ENCODE assay signal across 22 cellular contexts in the genomic region with DNA sequence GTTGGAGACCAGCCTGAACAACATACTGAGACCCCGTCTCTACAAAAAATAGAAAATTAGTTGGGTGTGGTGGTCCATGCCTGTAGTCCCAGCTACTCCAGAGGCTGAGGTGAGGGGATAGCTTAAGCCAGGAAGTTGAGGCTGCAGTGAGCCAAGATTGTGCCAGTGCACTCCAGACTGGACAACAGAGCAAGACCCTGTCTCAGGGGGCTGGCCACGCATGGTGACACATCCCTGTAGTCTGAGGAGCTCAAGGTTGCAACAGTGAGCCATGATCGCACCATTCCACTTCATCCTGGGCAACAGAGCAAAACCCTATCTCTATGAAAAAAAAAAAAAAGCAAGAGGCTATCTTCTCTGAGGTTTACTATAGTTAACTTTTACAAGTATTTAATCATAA. TPM values are rescaled to one million over a fixed set of nuclear protein-coding genes. Genes with fewer than 3 reads are reported as not detected.
DNase-seq lines count a peak whose midpoint lies in the region; ATAC-seq, FAIRE-seq and TF ChIP-seq lines count a peak whose summit lies in the region.
"Had no signal": no experiment of that assay in that cellular context is flagged by ENCODE, and none has a peak within 500 bp of the region (broad histone marks: within the 10 kb centered on the region; RNA-seq: fewer than 3 reads in every experiment).

No MANE protein-coding gene starts in this region.

- TF ChIP-seq POLR2A in HepG2 (IDR thresholded peaks at IDR 0.05; ENCODE audit: insufficient read depth in 1 of 2, low read depth in 2 of 2, low read length in 2 of 2) (no peak), right lobe of liver (IDR thresholded peaks at IDR 0.05) (no peak)

- H3K9ac ChIP-seq in HepG2 (ENCODE audit: insufficient read depth, low read depth, low read length), result no peak overlapping the region
- H3K9ac ChIP-seq: BLaER1 had no signal

- H3K27ac ChIP-seq in HepG2 (ENCODE audit: extremely low read length, insufficient read depth, low read length), result no peak overlapping the region
- no peak overlapping the region for H3K27ac ChIP-seq in right lobe of liver
- H3K27ac ChIP-seq: 22Rv1, BLaER1, C4-2B had no signal

- no peak for FAIRE-seq in HepG2 (lab: Jason Lieb, UNC)
- FAIRE-seq: A204.1, G401.6, GM19239 had no signal

- in situ Hi-C loops in HepG2 (cut with HindIII; ENCODE audit: extremely low pct_ligation_motif_present, low pct_unique_long_range_greater_than_20kb), result no loop called here

- H3K9me3 ChIP-seq in HepG2 (ENCODE audit: low read length) (no peaks in the 10 kb centered on the region), right lobe of liver (no peaks in the 10 kb centered on the region)
- H3K9me3 ChIP-seq: BLaER1, Caco-2 had no signal

- TF ChIP-seq CTCF in HepG2 (CRISPR knock-in tag; IDR thresholded peaks at IDR 0.05) (no peak), right lobe of liver (IDR thresholded peaks at IDR 0.05) (no peak), chondrocyte (IDR thresholded peaks at IDR 0.05) (no peak), nephron (IDR thresholded peaks at IDR 0.05; ENCODE audit: unreplicated experiment in 3 of 3) (no peak)

- ATAC-seq in HepG2 (no peak), right lobe of liver (no peak), HG03354 (IDR thresholded peaks at IDR 0.05; ENCODE audit: poor library complexity, severe bottlenecking, unreplicated experiment) (no peak)
- ATAC-seq: CD8-positive, alpha-beta T cell; GM23338; HCT116 had no signal

- 0 out of 2 replicates have a peak, but pooled peaks cover 4% of the 10 kb centered on the region for H3K4me1 ChIP-seq in HepG2 (ENCODE audit: insufficient read depth, low read length)
- H3K4me1 ChIP-seq in right lobe of liver, result no peaks in the 10 kb centered on the region
- H3K4me1 ChIP-seq: BLaER1 had no signal

- DNase-seq in HepG2 (ENCODE audit: low spot score) (no peak), right lobe of liver (no peak), chondrocyte (ENCODE audit: low spot score) (peak; percentile 49)
- no peak for DNase-seq in effector CD8-positive, alpha-beta T cell (lab: John Stamatoyannopoulos, UW)
- DNase-seq: Caco-2; CD4-positive, CD25-positive, alpha-beta regulatory T cell; CD8-positive, alpha-beta T cell; DMS153; DND-41; H9 had no signal

- no peaks in the 10 kb centered on the region for H3K36me3 ChIP-seq in HepG2 (replicated peaks in 1 of 2; ENCODE audit: control insufficient read depth in 1 of 2, insufficient read depth in 2 of 2, low read length in 2 of 2)
- no peaks in the 10 kb centered on the region for H3K36me3 ChIP-seq in right lobe of liver
- H3K36me3 ChIP-seq: BLaER1 had no signal

- H3K36me3 Mint-ChIP-seq in chondrocyte (ENCODE audit: low read depth) (no peaks in the 10 kb centered on the region), nephron (ENCODE audit: low read depth) (no peaks in the 10 kb centered on the region)
- H3K36me3 Mint-ChIP-seq: CD4-positive, CD25-positive, alpha-beta regulatory T cell; CD8-positive, alpha-beta T cell had no signal

- H3K4me1 Mint-ChIP-seq in chondrocyte (ENCODE audit: low read depth) (peaks cover 14% of the 10 kb centered on the region), nephron (peaks cover 27% of the 10 kb centered on the region)
- H3K4me1 Mint-ChIP-seq: CD4-positive, CD25-positive, alpha-beta regulatory T cell; GM23338; H9 had no signal

- no TSS peak for BruUV-seq in HepG2 (replicated peaks; lab: Mats Ljungman, UMichigan)

- TF ChIP-seq EP300 in HepG2 (IDR thresholded peaks at IDR 0.05; ENCODE audit: low read depth in 2 of 2, low read length in 2 of 2) (no peak), HepG2 (CRISPR knock-in tag; IDR thresholded peaks at IDR 0.05; ENCODE audit: borderline replicate concordance) (no peak)

- no peaks in the 10 kb centered on the region for H3K79me2 ChIP-seq in HepG2 (ENCODE audit: insufficient read depth, low read length)

- H4K20me1 ChIP-seq in HepG2 (ENCODE audit: insufficient read depth, low read length), result no peaks in the 10 kb centered on the region
- H4K20me1 ChIP-seq: BLaER1 had no signal

- no peak overlapping the region for H3K4me2 ChIP-seq in HepG2 (ENCODE audit: low read depth, low read length)
- H3K4me2 ChIP-seq: BLaER1, GM23338 had no signal

- H3K9me3 Mint-ChIP-seq in chondrocyte (ENCODE audit: low read depth) (no peaks in the 10 kb centered on the region), nephron (peaks cover 3% of the 10 kb centered on the region)
- H3K9me3 Mint-ChIP-seq: CD8-positive, alpha-beta T cell; GM23338; H9 had no signal

- no peaks in the 10 kb centered on the region for H3K27me3 ChIP-seq in HepG2 (ENCODE audit: control insufficient read depth in 1 of 2, insufficient read depth in 2 of 2, low read length in 2 of 2)
- no peaks in the 10 kb centered on the region for H3K27me3 ChIP-seq in right lobe of liver
- H3K27me3 ChIP-seq: BLaER1 had no signal

- intact Hi-C loops in HepG2 (cut with micrococcal nuclease; ENCODE audit: unreplicated experiment) (no loop called here), right lobe of liver (cut with DNase I) (no loop called here)

- POLR2A ChIA-PET in HepG2 (lab: Yijun Ruan, JAX), result no interaction called here

- H3K4me3 ChIP-seq in HepG2 (replicated peaks in 1 of 3; ENCODE audit: insufficient read depth in 1 of 3, low read depth in 2 of 3, low read length in 3 of 3) (no peak overlapping the region), right lobe of liver (no peak overlapping the region)
- H3K4me3 ChIP-seq: BLaER1, GM23338 had no signal

- H2AFZ ChIP-seq in HepG2 (ENCODE audit: low read length), result no peak overlapping the region
- H2AFZ ChIP-seq: GM23338 had no signal

- H3K27me3 Mint-ChIP-seq in chondrocyte (ENCODE audit: low read depth), result no peaks in the 10 kb centered on the region
- no peaks in the 10 kb centered on the region for H3K27me3 Mint-ChIP-seq in nephron (ENCODE audit: low read depth)
- H3K27me3 Mint-ChIP-seq: B cell had no signal

- TF ChIP-seq RAD21 in HepG2 (CRISPR knock-in tag; IDR thresholded peaks at IDR 0.05), result no peak

- H3K27ac Mint-ChIP-seq in chondrocyte (ENCODE audit: unreplicated experiment) (no peak overlapping the region), nephron (peak overlapping the region; percentile 68 to 84 (median 69))
- H3K27ac Mint-ChIP-seq: B cell; CD4-positive, CD25-positive, alpha-beta regulatory T cell; CD8-positive, alpha-beta T cell; GM23338; H9 had no signal

- 19% methylated on average over 3 of the region's 3 CpGs for WGBS in HepG2 (ENCODE audit: low lambda C conversion rate)
- WGBS in right lobe of liver (ENCODE audit: insufficient coverage, low coverage, low lambda C conversion rate, missing lambda C conversion rate), result 50% methylated on average over 3 of the region's 3 CpGs

- H3K4me3 Mint-ChIP-seq in chondrocyte (ENCODE audit: unreplicated experiment), result no peak overlapping the region
- H3K4me3 Mint-ChIP-seq in nephron, result no peak overlapping the region
- H3K4me3 Mint-ChIP-seq: B cell; CD8-positive, alpha-beta T cell; GM23338; H9 had no signal

- CTCF ChIA-PET in HepG2 (lab: Yijun Ruan, JAX; ENCODE audit: low intra/inter-chr PET ratio, low total read pairs), result no interaction called here

RNA-seq across cellular contexts. Expression of gene UBE4B, which starts 12.7 kb away (rescaled TPM):
- total RNA-seq in HepG2 (2016; rRNA removed; fragmentation: Illumina TruSeq; extraction: Trizol) (24.8 and 32.0 TPM in 2 replicates), right lobe of liver (10 to 100 TPM; 11.4 to 27.9 (median 22.6) TPM), chondrocyte (46.3 to 51.9 TPM (median 47.1 TPM) in 3 replicates)
- total RNA-seq in HepG2 (2016; cell fraction: cytosol; rRNA removed; fragmentation: Illumina TruSeq; extraction: Trizol; ENCODE audit: low read depth), result 8.2 and 8.9 TPM in 2 replicates
- 25.2 and 27.0 TPM in 2 replicates for total RNA-seq in HepG2 (2016; cell fraction: insoluble cytoplasmic fraction; rRNA removed; fragmentation: Illumina TruSeq; extraction: Trizol)
- 17.6 and 18.3 TPM in 2 replicates for total RNA-seq in HepG2 (2016; cell fraction: membrane; rRNA removed; fragmentation: Illumina TruSeq; extraction: Trizol)
- 21.7 and 24.4 TPM in 2 replicates for total RNA-seq in HepG2 (2016; cell fraction: nucleus; rRNA removed; fragmentation: Illumina TruSeq; extraction: Trizol)
- 15.2 and 15.3 TPM in 2 replicates for polyA plus RNA-seq in HepG2 (2011; rRNA removed)
- polyA plus RNA-seq in HepG2 (2011; cell fraction: cytosol; rRNA removed), result 13.1 and 13.4 TPM in 2 replicates
- polyA plus RNA-seq in HepG2 (2011; cell fraction: nucleus; rRNA removed), result 27.1 and 31.0 TPM in 2 replicates
- polyA plus RNA-seq in HepG2 (2012), result 30.9 and 36.8 TPM in 2 replicates
- polyA plus RNA-seq in HepG2 (2016; cell fraction: cytosol; fragmentation: Illumina TruSeq; extraction: Trizol; ENCODE audit: low read depth), result 3.9 and 4.2 TPM in 2 replicates
- polyA plus RNA-seq in HepG2 (2016; cell fraction: insoluble cytoplasmic fraction; fragmentation: Illumina TruSeq; extraction: Trizol; ENCODE audit: low read depth), result 26.3 and 39.4 TPM in 2 replicates
- 12.1 and 14.1 TPM in 2 replicates for polyA plus RNA-seq in HepG2 (2016; cell fraction: membrane; fragmentation: Illumina TruSeq; extraction: Trizol; ENCODE audit: low read depth)
- 34.1 and 39.2 TPM in 2 replicates for polyA plus RNA-seq in HepG2 (2016; cell fraction: nucleus; fragmentation: Illumina TruSeq; extraction: Trizol; ENCODE audit: insufficient read depth, low read depth)
- 27.1 and 39.8 TPM in 2 replicates for polyA minus RNA-seq in HepG2 (2011; rRNA and poly(A)+ RNA removed; ENCODE audit: low replicate concordance)
- 20.1 and 22.2 TPM in 2 replicates for polyA minus RNA-seq in HepG2 (2011; cell fraction: cytosol; rRNA and poly(A)+ RNA removed)
- 26.5 and 28.8 TPM in 2 replicates for polyA minus RNA-seq in HepG2 (2011; cell fraction: nucleus; rRNA and poly(A)+ RNA removed)

RNA-seq across cellular contexts. Expression of gene RBP7, which starts 23.1 kb away (rescaled TPM):
- 2.0 and 2.3 TPM in 2 replicates for total RNA-seq in HepG2 (2016; rRNA removed; fragmentation: Illumina TruSeq; extraction: Trizol)
- total RNA-seq in HepG2 (2016; cell fraction: cytosol; rRNA removed; fragmentation: Illumina TruSeq; extraction: Trizol; ENCODE audit: low read depth), result 0.71 and 0.88 TPM in 2 replicates
- total RNA-seq in HepG2 (2016; cell fraction: insoluble cytoplasmic fraction; rRNA removed; fragmentation: Illumina TruSeq; extraction: Trizol), result 1.5 and 1.9 TPM in 2 replicates
- 2.0 and 2.2 TPM in 2 replicates for total RNA-seq in HepG2 (2016; cell fraction: membrane; rRNA removed; fragmentation: Illumina TruSeq; extraction: Trizol)
- total RNA-seq in HepG2 (2016; cell fraction: nucleus; rRNA removed; fragmentation: Illumina TruSeq; extraction: Trizol), result 0.71 TPM in 1 of 2 replicates, not detected in the other
- 1.6 and 2.0 TPM in 2 replicates for polyA plus RNA-seq in HepG2 (2011; rRNA removed)
- 0.90 and 1.5 TPM in 2 replicates for polyA plus RNA-seq in HepG2 (2011; cell fraction: cytosol; rRNA removed)
- not detected in 2 replicates for polyA plus RNA-seq in HepG2 (2011; cell fraction: nucleus; rRNA removed)
- 1.7 and 2.5 TPM in 2 replicates for polyA plus RNA-seq in HepG2 (2012)
- 2.7 and 3.6 TPM in 2 replicates for polyA plus RNA-seq in HepG2 (2016; cell fraction: cytosol; fragmentation: Illumina TruSeq; extraction: Trizol; ENCODE audit: low read depth)
- polyA plus RNA-seq in HepG2 (2016; cell fraction: insoluble cytoplasmic fraction; fragmentation: Illumina TruSeq; extraction: Trizol; ENCODE audit: low read depth), result 3.0 and 4.6 TPM in 2 replicates
- polyA plus RNA-seq in HepG2 (2016; cell fraction: membrane; fragmentation: Illumina TruSeq; extraction: Trizol; ENCODE audit: low read depth), result 2.2 and 3.1 TPM in 2 replicates
- polyA plus RNA-seq in HepG2 (2016; cell fraction: nucleus; fragmentation: Illumina TruSeq; extraction: Trizol; ENCODE audit: insufficient read depth, low read depth), result 0.88 and 0.90 TPM in 2 replicates
- 0.88 TPM in 1 of 2 replicates, not detected in the other for polyA minus RNA-seq in HepG2 (2011; rRNA and poly(A)+ RNA removed; ENCODE audit: low replicate concordance)
- 1.1 TPM in 1 of 2 replicates, not detected in the other for polyA minus RNA-seq in HepG2 (2011; cell fraction: cytosol; rRNA and poly(A)+ RNA removed)
- polyA minus RNA-seq in HepG2 (2011; cell fraction: nucleus; rRNA and poly(A)+ RNA removed), result not detected in 2 replicates
- total RNA-seq in right lobe of liver, result 1 to 10 TPM; 1.7 to 5.1 (median 3.0) TPM
- 0.47 TPM in 1 of 3 replicates, not detected in the others for total RNA-seq in chondrocyte
- total RNA-seq: B cell; CD4-positive, CD25-positive, alpha-beta regulatory T cell; CD8-positive, alpha-beta T cell; H4 had no signal
- polyA plus RNA-seq: CD4-positive, CD25-positive, alpha-beta regulatory T cell had no signal
